Comparison of ENCODE assay signal across 22 cellular contexts in the genomic region with DNA sequence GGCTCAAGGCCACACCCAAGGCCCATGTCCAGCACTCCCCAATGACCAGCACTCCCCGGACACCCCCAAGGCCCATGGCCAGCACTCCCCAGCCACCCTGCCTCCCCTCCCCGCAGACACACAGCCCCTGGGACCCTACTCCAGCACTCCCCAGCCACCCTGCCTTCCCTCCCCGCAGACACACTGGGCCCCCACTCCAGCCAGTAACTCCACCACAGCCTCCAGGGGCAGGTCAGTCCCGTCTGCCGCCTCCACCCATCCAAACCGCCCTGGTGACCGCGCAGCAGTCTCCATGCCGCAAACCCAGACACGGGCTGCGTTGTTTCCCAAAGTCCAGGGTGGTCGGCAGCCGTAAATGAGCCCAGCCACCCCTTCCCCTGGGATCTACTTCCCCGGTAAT.
"Had no signal": no experiment of that assay in that cellular context is flagged by ENCODE, and none has a peak within 500 bp of the region (broad histone marks: within the 10 kb centered on the region; RNA-seq: fewer than 3 reads in every experiment).

No MANE protein-coding gene starts in this region.

- H3K4me1 ChIP-seq: ascending aorta, foreskin keratinocyte, left lung, parathyroid adenoma had no signal

- H3K4me2 ChIP-seq: hepatocyte had no signal

- H3K27ac ChIP-seq: ascending aorta, epithelial cell of prostate, foreskin keratinocyte, hepatocyte, left lung, neutrophil, parathyroid adenoma, stomach, vagina, VCaP had no signal

- H2AFZ ChIP-seq: hepatocyte, parathyroid adenoma had no signal

- ATAC-seq: activated CD8-positive, alpha-beta memory T cell treated with anti-CD3 and anti-CD28 coated beads, Interleukin-2, amount 10 ng/mL, durations not matched to agents 7 days and 5 days; activated T-helper 17 cell treated with anti-CD3 and anti-CD28 coated beads, Interleukin-2, amount 50 U/mL, for 72 hours; foreskin keratinocyte; left lung had no signal

- H3K4me1 Mint-ChIP-seq: activated CD8-positive, alpha-beta memory T cell treated with anti-CD3 and anti-CD28 coated beads, Interleukin-2, amount 10 ng/mL, durations not matched to agents 7 days and 5 days; activated T-helper 17 cell treated with anti-CD3 and anti-CD28 coated beads, Interleukin-2, amount 50 U/mL, for 72 hours had no signal

- H3K27ac Mint-ChIP-seq: activated CD8-positive, alpha-beta memory T cell treated with anti-CD3 and anti-CD28 coated beads, Interleukin-2, amount 10 ng/mL, durations not matched to agents 7 days and 5 days; activated naive CD4-positive, alpha-beta T cell treated with anti-CD3 and anti-CD28 coated beads for 36 hours; activated T-helper 17 cell treated with anti-CD3 and anti-CD28 coated beads, Interleukin-2, amount 50 U/mL, for 72 hours; naive B cell had no signal

- H3K27me3 ChIP-seq: ascending aorta, vagina had no signal

- H3K9me3 ChIP-seq: ascending aorta, left lung, neutrophil, stomach, vagina had no signal

- H3K4me3 ChIP-seq: ascending aorta, hepatocyte, left lung, stomach, vagina had no signal

- H3K79me2 ChIP-seq: hepatocyte, parathyroid adenoma had no signal

- H3K36me3 ChIP-seq: ascending aorta, left lung, neutrophil, stomach, vagina had no signal

- DNase-seq: activated CD4-positive, alpha-beta T cell treated with anti-CD3 and anti-CD28 coated beads, Interleukin-2, amount 50 U/mL, for 1 hour; activated CD4-positive, CD25-positive, alpha-beta regulatory T cell treated with anti-CD3 and anti-CD28 coated beads, Interleukin-2, amount 50 U/mL, for 72 hours; activated naive CD4-positive, alpha-beta T cell treated with anti-CD3 and anti-CD28 coated beads for 36 hours; activated T-cell treated with anti-CD3 and anti-CD28 coated beads, Interleukin-2, amount 50 U/mL, for 1 hour; foreskin keratinocyte; mammary epithelial cell; naive B cell; SIG-M5; SW 1271; T-helper 2 cell; trophoblast cell had no signal

- H3K36me3 Mint-ChIP-seq: activated CD8-positive, alpha-beta memory T cell treated with anti-CD3 and anti-CD28 coated beads, Interleukin-2, amount 10 ng/mL, durations not matched to agents 7 days and 5 days; naive B cell had no signal

- H3K4me3 Mint-ChIP-seq: activated CD8-positive, alpha-beta memory T cell treated with anti-CD3 and anti-CD28 coated beads, Interleukin-2, amount 10 ng/mL, durations not matched to agents 7 days and 5 days; activated naive CD4-positive, alpha-beta T cell treated with anti-CD3 and anti-CD28 coated beads for 36 hours; activated T-helper 17 cell treated with anti-CD3 and anti-CD28 coated beads, Interleukin-2, amount 50 U/mL, for 72 hours; naive B cell had no signal

- H3K9me3 Mint-ChIP-seq: activated naive CD4-positive, alpha-beta T cell treated with anti-CD3 and anti-CD28 coated beads for 36 hours; activated T-helper 17 cell treated with anti-CD3 and anti-CD28 coated beads, Interleukin-2, amount 50 U/mL, for 72 hours; naive B cell had no signal
